ENCODE assay signal across 1 cellular context in the genomic region with DNA sequence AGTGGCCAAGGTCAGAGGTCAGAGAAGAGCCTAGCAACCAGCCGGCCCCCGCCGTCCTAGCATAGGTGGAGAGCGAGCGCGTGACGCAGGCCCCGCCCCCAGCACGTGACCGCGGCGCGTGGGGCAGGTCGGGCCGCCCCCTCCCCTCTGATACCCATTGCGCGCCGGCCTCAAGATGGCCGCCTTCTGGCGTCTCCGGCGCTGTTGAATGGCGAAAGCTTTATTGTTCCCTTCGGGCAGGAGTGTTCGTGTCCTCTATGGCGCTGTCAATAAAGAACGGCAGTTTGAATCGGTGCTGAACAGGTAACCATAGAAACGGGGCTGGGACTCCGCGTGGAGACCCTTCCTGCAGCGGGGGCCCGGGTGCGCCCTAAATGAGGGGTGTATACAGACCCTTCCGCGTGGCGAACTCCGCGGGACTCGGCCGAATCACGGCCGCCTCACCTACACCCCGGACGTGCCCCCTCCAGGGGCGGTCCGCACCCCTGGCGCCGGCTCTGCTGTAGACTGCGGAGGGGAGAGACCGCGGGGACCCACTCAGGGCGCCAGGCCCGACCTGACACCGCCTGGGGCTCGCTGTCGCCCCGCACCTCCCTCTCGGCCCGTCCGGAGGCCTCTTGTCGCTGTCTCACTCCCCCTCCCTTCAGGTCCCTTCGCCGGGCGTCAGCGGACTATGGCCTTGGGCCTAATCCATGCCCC.
TF ChIP-seq lines count a peak whose summit lies in the region.

A gene with protein sequence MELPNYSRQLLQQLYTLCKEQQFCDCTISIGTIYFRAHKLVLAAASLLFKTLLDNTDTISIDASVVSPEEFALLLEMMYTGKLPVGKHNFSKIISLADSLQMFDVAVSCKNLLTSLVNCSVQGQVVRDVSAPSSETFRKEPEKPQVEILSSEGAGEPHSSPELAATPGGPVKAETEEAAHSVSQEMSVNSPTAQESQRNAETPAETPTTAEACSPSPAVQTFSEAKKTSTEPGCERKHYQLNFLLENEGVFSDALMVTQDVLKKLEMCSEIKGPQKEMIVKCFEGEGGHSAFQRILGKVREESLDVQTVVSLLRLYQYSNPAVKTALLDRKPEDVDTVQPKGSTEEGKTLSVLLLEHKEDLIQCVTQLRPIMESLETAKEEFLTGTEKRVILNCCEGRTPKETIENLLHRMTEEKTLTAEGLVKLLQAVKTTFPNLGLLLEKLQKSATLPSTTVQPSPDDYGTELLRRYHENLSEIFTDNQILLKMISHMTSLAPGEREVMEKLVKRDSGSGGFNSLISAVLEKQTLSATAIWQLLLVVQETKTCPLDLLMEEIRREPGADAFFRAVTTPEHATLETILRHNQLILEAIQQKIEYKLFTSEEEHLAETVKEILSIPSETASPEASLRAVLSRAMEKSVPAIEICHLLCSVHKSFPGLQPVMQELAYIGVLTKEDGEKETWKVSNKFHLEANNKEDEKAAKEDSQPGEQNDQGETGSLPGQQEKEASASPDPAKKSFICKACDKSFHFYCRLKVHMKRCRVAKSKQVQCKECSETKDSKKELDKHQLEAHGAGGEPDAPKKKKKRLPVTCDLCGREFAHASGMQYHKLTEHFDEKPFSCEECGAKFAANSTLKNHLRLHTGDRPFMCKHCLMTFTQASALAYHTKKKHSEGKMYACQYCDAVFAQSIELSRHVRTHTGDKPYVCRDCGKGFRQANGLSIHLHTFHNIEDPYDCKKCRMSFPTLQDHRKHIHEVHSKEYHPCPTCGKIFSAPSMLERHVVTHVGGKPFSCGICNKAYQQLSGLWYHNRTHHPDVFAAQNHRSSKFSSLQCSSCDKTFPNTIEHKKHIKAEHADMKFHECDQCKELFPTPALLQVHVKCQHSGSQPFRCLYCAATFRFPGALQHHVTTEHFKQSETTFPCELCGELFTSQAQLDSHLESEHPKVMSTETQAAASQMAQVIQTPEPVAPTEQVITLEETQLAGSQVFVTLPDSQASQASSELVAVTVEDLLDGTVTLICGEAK (plus strand): TSS at position 150 of the 699 bp plus-strand sequence. CDS start 38,098 bp downstream, outside the sequence.

TF ChIP-seq in HepG2, 621 proteins besides CTCF, POLR2A, EP300 and RAD21 (continued from another document and continues in another):
- TF ChIP-seq CEBPB (IDR thresholded peaks at IDR 0.05; ENCODE audit: borderline replicate concordance, low read depth, low read length), result no peak
- TF ChIP-seq SNRNP70 (IDR thresholded peaks at IDR 0.05; ENCODE audit: low read depth, low read length), result no peak
- no peak for TF ChIP-seq SIX4 (CRISPR knock-in tag; IDR thresholded peaks at IDR 0.05)
- peak; percentile 73; the same call in 1 of the 2 replicates for TF ChIP-seq ZNF703 (CRISPR knock-in tag; IDR thresholded peaks at IDR 0.05; ENCODE audit: borderline replicate concordance)
- 0 out of 2 replicates have a peak, but pooled peaks have one; percentile 58 for TF ChIP-seq HNRNPUL1 (IDR thresholded peaks at IDR 0.05; ENCODE audit: low read depth, low read length)
- TF ChIP-seq, protein P1, sequence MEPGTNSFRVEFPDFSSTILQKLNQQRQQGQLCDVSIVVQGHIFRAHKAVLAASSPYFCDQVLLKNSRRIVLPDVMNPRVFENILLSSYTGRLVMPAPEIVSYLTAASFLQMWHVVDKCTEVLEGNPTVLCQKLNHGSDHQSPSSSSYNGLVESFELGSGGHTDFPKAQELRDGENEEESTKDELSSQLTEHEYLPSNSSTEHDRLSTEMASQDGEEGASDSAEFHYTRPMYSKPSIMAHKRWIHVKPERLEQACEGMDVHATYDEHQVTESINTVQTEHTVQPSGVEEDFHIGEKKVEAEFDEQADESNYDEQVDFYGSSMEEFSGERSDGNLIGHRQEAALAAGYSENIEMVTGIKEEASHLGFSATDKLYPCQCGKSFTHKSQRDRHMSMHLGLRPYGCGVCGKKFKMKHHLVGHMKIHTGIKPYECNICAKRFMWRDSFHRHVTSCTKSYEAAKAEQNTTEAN (CRISPR knock-in tag; conservative IDR thresholded peaks at IDR 0.05), result no peak
- peak; percentile 92 for TF ChIP-seq KDM5A (IDR thresholded peaks at IDR 0.05; ENCODE audit: borderline replicate concordance, low read length)
- peak; percentile 97 for TF ChIP-seq KDM3A (CRISPR knock-in tag; IDR thresholded peaks at IDR 0.05; ENCODE audit: low read depth)
- TF ChIP-seq ZNF138 (CRISPR knock-in tag; IDR thresholded peaks at IDR 0.05; ENCODE audit: low read depth), result no peak
- peak; percentile 76 for TF ChIP-seq ZNF143 (CRISPR knock-in tag; IDR thresholded peaks at IDR 0.05)
- peak; percentile 79 for TF ChIP-seq RFX5 (IDR thresholded peaks at IDR 0.05; ENCODE audit: low read depth, low read length)
- peak; percentile 94; the same call in 1 of the 2 replicates for TF ChIP-seq CBX5 (CRISPR knock-in tag; IDR thresholded peaks at IDR 0.05; ENCODE audit: borderline replicate concordance)
- TF ChIP-seq CAMTA2 (CRISPR knock-in tag; IDR thresholded peaks at IDR 0.05; ENCODE audit: borderline replicate concordance), result no peak
- 0 out of 2 replicates have a peak, but pooled peaks have one; percentile 1 for TF ChIP-seq ZSCAN20 (CRISPR knock-in tag; IDR thresholded peaks at IDR 0.05; ENCODE audit: borderline replicate concordance)
- no peak for TF ChIP-seq ARNT (IDR thresholded peaks at IDR 0.05)
- peak; percentile 85 for TF ChIP-seq HHEX (CRISPR knock-in tag; IDR thresholded peaks at IDR 0.05)
- no peak for TF ChIP-seq NR1H2 (CRISPR knock-in tag; IDR thresholded peaks at IDR 0.05; ENCODE audit: borderline replicate concordance, low read depth)
- peak; percentile 89 for TF ChIP-seq GABPB1 (CRISPR knock-in tag; IDR thresholded peaks at IDR 0.05)
- TF ChIP-seq, protein P2, sequence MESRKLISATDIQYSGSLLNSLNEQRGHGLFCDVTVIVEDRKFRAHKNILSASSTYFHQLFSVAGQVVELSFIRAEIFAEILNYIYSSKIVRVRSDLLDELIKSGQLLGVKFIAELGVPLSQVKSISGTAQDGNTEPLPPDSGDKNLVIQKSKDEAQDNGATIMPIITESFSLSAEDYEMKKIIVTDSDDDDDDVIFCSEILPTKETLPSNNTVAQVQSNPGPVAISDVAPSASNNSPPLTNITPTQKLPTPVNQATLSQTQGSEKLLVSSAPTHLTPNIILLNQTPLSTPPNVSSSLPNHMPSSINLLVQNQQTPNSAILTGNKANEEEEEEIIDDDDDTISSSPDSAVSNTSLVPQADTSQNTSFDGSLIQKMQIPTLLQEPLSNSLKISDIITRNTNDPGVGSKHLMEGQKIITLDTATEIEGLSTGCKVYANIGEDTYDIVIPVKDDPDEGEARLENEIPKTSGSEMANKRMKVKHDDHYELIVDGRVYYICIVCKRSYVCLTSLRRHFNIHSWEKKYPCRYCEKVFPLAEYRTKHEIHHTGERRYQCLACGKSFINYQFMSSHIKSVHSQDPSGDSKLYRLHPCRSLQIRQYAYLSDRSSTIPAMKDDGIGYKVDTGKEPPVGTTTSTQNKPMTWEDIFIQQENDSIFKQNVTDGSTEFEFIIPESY (CRISPR knock-in tag; IDR thresholded peaks at IDR 0.05), result peak; percentile 56
- no peak for TF ChIP-seq NFE2L1 (CRISPR knock-in tag; IDR thresholded peaks at IDR 0.05; ENCODE audit: borderline replicate concordance)
- no peak for TF ChIP-seq TBP (CRISPR knock-in tag; IDR thresholded peaks at IDR 0.05)
- peak; percentile 98 for TF ChIP-seq ZMYM4 (CRISPR knock-in tag; IDR thresholded peaks at IDR 0.05)
- TF ChIP-seq ZNF737 (CRISPR knock-in tag; IDR thresholded peaks at IDR 0.05; ENCODE audit: borderline replicate concordance), result peak; percentile 66; the same call in 1 of the 2 replicates
- no peak for TF ChIP-seq SRSF1 (optimal IDR thresholded peaks at IDR 0.05; ENCODE audit: low read depth, low read length)
- 0 out of 2 replicates have a peak, but pooled peaks have one; percentile 45 for TF ChIP-seq ATF7-NPFF (CRISPR knock-in tag; IDR thresholded peaks at IDR 0.05; ENCODE audit: low read depth)
- no peak for TF ChIP-seq ZNF572 (CRISPR knock-in tag; IDR thresholded peaks at IDR 0.05)
- 0 out of 2 replicates have a peak, but pooled peaks have one; percentile 57 for TF ChIP-seq TOPORS (CRISPR knock-in tag; IDR thresholded peaks at IDR 0.05)
- TF ChIP-seq STAT5B (CRISPR knock-in tag; IDR thresholded peaks at IDR 0.05), result no peak
- peak; percentile 81; the same call in 1 of the 2 replicates for TF ChIP-seq ZNF552 (CRISPR knock-in tag; IDR thresholded peaks at IDR 0.05; ENCODE audit: borderline replicate concordance)
- TF ChIP-seq ZNF296 (CRISPR knock-in tag; conservative IDR thresholded peaks at IDR 0.05), result 0 out of 2 replicates have a peak, but pooled peaks have one; percentile 52
- peak; percentile 36 for TF ChIP-seq TAF15 (IDR thresholded peaks at IDR 0.05; ENCODE audit: low read depth, low read length, poor library complexity, severe bottlenecking)
- TF ChIP-seq ELF3 (CRISPR knock-in tag; IDR thresholded peaks at IDR 0.05), result 0 out of 2 replicates have a peak, but pooled peaks have one; percentile 63
- peak; percentile 64; the same call in 1 of the 2 replicates for TF ChIP-seq ZNF264 (CRISPR knock-in tag; IDR thresholded peaks at IDR 0.05)
- no peak for TF ChIP-seq MTA3 (CRISPR knock-in tag; IDR thresholded peaks at IDR 0.05)
- TF ChIP-seq ZKSCAN8 (CRISPR knock-in tag; IDR thresholded peaks at IDR 0.05; ENCODE audit: borderline replicate concordance), result peak; percentile 89
- 0 out of 2 replicates have a peak, but pooled peaks have one; percentile 90 for TF ChIP-seq ZFP82 (CRISPR knock-in tag; IDR thresholded peaks at IDR 0.05; ENCODE audit: borderline replicate concordance)
- no peak for TF ChIP-seq RFXANK (CRISPR knock-in tag; IDR thresholded peaks at IDR 0.05)
- no peak for TF ChIP-seq SMAD9 (CRISPR knock-in tag; IDR thresholded peaks at IDR 0.05)
- TF ChIP-seq, protein P3, sequence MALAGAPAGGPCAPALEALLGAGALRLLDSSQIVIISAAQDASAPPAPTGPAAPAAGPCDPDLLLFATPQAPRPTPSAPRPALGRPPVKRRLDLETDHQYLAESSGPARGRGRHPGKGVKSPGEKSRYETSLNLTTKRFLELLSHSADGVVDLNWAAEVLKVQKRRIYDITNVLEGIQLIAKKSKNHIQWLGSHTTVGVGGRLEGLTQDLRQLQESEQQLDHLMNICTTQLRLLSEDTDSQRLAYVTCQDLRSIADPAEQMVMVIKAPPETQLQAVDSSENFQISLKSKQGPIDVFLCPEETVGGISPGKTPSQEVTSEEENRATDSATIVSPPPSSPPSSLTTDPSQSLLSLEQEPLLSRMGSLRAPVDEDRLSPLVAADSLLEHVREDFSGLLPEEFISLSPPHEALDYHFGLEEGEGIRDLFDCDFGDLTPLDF (CRISPR knock-in tag; IDR thresholded peaks at IDR 0.05), result no peak
- TF ChIP-seq SMAD3 (CRISPR knock-in tag; IDR thresholded peaks at IDR 0.05), result peak; percentile 92
- peak; percentile 76 for TF ChIP-seq CREM (IDR thresholded peaks at IDR 0.05)
- TF ChIP-seq CREM (CRISPR knock-in tag; IDR thresholded peaks at IDR 0.05), result no peak
- no peak for TF ChIP-seq ZFP41 (CRISPR knock-in tag; IDR thresholded peaks at IDR 0.05; ENCODE audit: borderline replicate concordance)
- peak; percentile 62 for TF ChIP-seq U2AF1 (optimal IDR thresholded peaks at IDR 0.05; ENCODE audit: low read depth, low read length)
- TF ChIP-seq ZSCAN12 (CRISPR knock-in tag; IDR thresholded peaks at IDR 0.05), result no peak
- TF ChIP-seq ZNF34 (CRISPR knock-in tag; IDR thresholded peaks at IDR 0.05; ENCODE audit: borderline replicate concordance), result peak; percentile 57; the same call in 1 of the 2 replicates
- 0 out of 2 replicates have a peak, but pooled peaks have one; percentile 21 for TF ChIP-seq ARHGAP35 (CRISPR knock-in tag; IDR thresholded peaks at IDR 0.05; ENCODE audit: borderline replicate concordance)
- TF ChIP-seq, protein P4, sequence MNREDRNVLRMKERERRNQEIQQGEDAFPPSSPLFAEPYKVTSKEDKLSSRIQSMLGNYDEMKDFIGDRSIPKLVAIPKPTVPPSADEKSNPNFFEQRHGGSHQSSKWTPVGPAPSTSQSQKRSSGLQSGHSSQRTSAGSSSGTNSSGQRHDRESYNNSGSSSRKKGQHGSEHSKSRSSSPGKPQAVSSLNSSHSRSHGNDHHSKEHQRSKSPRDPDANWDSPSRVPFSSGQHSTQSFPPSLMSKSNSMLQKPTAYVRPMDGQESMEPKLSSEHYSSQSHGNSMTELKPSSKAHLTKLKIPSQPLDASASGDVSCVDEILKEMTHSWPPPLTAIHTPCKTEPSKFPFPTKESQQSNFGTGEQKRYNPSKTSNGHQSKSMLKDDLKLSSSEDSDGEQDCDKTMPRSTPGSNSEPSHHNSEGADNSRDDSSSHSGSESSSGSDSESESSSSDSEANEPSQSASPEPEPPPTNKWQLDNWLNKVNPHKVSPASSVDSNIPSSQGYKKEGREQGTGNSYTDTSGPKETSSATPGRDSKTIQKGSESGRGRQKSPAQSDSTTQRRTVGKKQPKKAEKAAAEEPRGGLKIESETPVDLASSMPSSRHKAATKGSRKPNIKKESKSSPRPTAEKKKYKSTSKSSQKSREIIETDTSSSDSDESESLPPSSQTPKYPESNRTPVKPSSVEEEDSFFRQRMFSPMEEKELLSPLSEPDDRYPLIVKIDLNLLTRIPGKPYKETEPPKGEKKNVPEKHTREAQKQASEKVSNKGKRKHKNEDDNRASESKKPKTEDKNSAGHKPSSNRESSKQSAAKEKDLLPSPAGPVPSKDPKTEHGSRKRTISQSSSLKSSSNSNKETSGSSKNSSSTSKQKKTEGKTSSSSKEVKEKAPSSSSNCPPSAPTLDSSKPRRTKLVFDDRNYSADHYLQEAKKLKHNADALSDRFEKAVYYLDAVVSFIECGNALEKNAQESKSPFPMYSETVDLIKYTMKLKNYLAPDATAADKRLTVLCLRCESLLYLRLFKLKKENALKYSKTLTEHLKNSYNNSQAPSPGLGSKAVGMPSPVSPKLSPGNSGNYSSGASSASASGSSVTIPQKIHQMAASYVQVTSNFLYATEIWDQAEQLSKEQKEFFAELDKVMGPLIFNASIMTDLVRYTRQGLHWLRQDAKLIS (CRISPR knock-in tag; IDR thresholded peaks at IDR 0.05), result no peak
- TF ChIP-seq, protein P5, sequence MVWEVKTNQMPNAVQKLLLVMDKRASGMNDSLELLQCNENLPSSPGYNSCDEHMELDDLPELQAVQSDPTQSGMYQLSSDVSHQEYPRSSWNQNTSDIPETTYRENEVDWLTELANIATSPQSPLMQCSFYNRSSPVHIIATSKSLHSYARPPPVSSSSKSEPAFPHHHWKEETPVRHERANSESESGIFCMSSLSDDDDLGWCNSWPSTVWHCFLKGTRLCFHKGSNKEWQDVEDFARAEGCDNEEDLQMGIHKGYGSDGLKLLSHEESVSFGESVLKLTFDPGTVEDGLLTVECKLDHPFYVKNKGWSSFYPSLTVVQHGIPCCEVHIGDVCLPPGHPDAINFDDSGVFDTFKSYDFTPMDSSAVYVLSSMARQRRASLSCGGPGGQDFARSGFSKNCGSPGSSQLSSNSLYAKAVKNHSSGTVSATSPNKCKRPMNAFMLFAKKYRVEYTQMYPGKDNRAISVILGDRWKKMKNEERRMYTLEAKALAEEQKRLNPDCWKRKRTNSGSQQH (CRISPR knock-in tag; IDR thresholded peaks at IDR 0.05; ENCODE audit: low read depth), result no peak; the same call in 1 of the 2 replicates
- TF ChIP-seq, protein P6, sequence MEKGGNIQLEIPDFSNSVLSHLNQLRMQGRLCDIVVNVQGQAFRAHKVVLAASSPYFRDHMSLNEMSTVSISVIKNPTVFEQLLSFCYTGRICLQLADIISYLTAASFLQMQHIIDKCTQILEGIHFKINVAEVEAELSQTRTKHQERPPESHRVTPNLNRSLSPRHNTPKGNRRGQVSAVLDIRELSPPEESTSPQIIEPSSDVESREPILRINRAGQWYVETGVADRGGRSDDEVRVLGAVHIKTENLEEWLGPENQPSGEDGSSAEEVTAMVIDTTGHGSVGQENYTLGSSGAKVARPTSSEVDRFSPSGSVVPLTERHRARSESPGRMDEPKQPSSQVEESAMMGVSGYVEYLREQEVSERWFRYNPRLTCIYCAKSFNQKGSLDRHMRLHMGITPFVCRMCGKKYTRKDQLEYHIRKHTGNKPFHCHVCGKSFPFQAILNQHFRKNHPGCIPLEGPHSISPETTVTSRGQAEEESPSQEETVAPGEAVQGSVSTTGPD (CRISPR knock-in tag; IDR thresholded peaks at IDR 0.05), result no peak
- TF ChIP-seq ZKSCAN5 (CRISPR knock-in tag; IDR thresholded peaks at IDR 0.05), result no peak
- no peak for TF ChIP-seq PAF1 (CRISPR knock-in tag; IDR thresholded peaks at IDR 0.05)
